Comparison of ENCODE assay signal across 20 cellular contexts in genomic region chr4:8696369-8697127, GRCh38.
"Had no signal": no experiment of that assay in that cellular context is flagged by ENCODE, and none has a peak within 500 bp of the region (broad histone marks: within the 10 kb centered on the region; RNA-seq: fewer than 3 reads in every experiment).

No MANE protein-coding gene starts in this region.

- H3K27me3 ChIP-seq: colonic mucosa had no signal

- ATAC-seq: activated CD8-positive, alpha-beta T cell treated with anti-CD3 and anti-CD28 coated beads for 36 hours; activated naive CD8-positive, alpha-beta T cell treated with anti-CD3 and anti-CD28 coated beads, Interleukin-2, amount 50 U/mL, for 24 hours; activated T-cell treated with anti-CD3 and anti-CD28 coated beads, Interleukin-2, amount 50 U/mL, for 72 hours; gastroesophageal sphincter; naive thymus-derived CD8-positive, alpha-beta T cell; stimulated activated naive B cell treated with anti-CD40 and anti-IgM and Interleukin-4, amounts not matched to agents 10 μg/mL and 1 μg/mL and 100 μg/mL, for 72 hours had no signal

- H3K9me3 ChIP-seq: breast epithelium, colonic mucosa, suprapubic skin had no signal

- H3K36me3 ChIP-seq: breast epithelium, colonic mucosa, gastroesophageal sphincter, suprapubic skin, tibial artery had no signal

- H3K4me1 ChIP-seq: breast epithelium, colonic mucosa, gastroesophageal sphincter had no signal

- H3K27ac ChIP-seq: breast epithelium, colonic mucosa, gastroesophageal sphincter, suprapubic skin, tibial artery had no signal

- DNase-seq: activated B cell treated with CpG ODN at 0.5 μM for 24 hours; activated CD4-positive, alpha-beta T cell treated with anti-CD3 and anti-CD28 coated beads, Interleukin-2, amount 50 U/mL, for 1 hour; activated CD8-positive, alpha-beta T cell treated with anti-CD3 and anti-CD28 coated beads for 36 hours; activated gamma-delta T cell; activated naive CD8-positive, alpha-beta T cell treated with anti-CD3 and anti-CD28 coated beads, Interleukin-2, amount 50 U/mL, for 24 hours; activated T-cell treated with anti-CD3 and anti-CD28 coated beads, Interleukin-2, amount 50 U/mL, for 72 hours; colonic mucosa; hippocampal formation; naive thymus-derived CD8-positive, alpha-beta T cell; occipital lobe; posterior cingulate gyrus; stimulated activated CD4-positive, alpha-beta T cell treated with anti-CD3 and anti-CD28 coated beads, Interleukin-15, amount 100 ng/mL, for 24 hours; stimulated activated CD4-positive, alpha-beta T cell treated with anti-CD3 and anti-CD28 coated beads, Interleukin-2, amount 100 ng/mL, for 24 hours; stimulated activated naive B cell treated with anti-CD40 and anti-IgM and Interleukin-4, amounts not matched to agents 10 μg/mL and 1 μg/mL and 100 μg/mL, for 72 hours; T-helper 1 cell had no signal

- H3K4me3 ChIP-seq: breast epithelium, colonic mucosa, gastroesophageal sphincter, smooth muscle cell, suprapubic skin, tibial artery had no signal
